ENCODE assay signal across 8 cellular contexts in the genomic region with DNA sequence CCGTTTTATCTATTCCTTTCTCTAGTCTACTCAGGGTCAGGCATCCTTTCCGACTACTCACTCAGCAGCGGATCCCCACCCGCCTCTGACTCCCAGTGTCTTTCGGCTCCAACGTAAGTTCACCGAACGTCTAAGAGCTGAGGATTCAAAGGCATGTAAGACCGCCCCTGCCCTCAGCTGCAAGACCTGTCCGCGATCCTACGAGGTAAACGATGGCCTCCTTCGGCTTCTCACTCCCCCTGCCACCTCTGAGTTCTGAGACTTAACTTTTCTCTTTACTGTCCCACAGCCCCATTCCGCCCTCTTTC. TPM values are rescaled to one million over a fixed set of nuclear protein-coding genes. Genes with fewer than 3 reads are reported as not detected.
DNase-seq lines count a peak whose midpoint lies in the region; ATAC-seq and TF ChIP-seq lines count a peak whose summit lies in the region.

No MANE protein-coding gene starts in this region.

- H3K4me3 ChIP-seq in BE2C (ENCODE audit: low read depth, low read length) (peak overlapping the region; percentile 96), spleen (peak overlapping the region; percentile 71 to 96 (median 87))

- H3K36me3 ChIP-seq in BE2C (peaks cover 32% of the 10 kb centered on the region), spleen (peaks cover 5 to 45% (median 44%) of the 10 kb centered on the region in 6 donors)

- H3K27ac ChIP-seq in foreskin keratinocyte (peak overlapping the region; percentile 75), spleen (peak overlapping the region; percentile 94 to 98 (median 97))

- H3K9me3 ChIP-seq in BE2C (no peaks in the 10 kb centered on the region), spleen (no peaks in the 10 kb centered on the region)

- intact Hi-C loops in spleen (cut with DNase I; ENCODE audit: low total_unique reads), result no loop called here

- in situ Hi-C loops in SK-MEL-5 (cut with HindIII; ENCODE audit: low pct_unique_long_range_greater_than_20kb, low sequenced_read_pairs), result no loop called here

- ATAC-seq in GM21619 (IDR thresholded peaks at IDR 0.05; ENCODE audit: unreplicated experiment), result peak; percentile 28
- ATAC-seq in foreskin keratinocyte, result peak; percentile 16
- no peak for ATAC-seq in GM21390 (IDR thresholded peaks at IDR 0.05; ENCODE audit: unreplicated experiment)
- ATAC-seq in HG03469 (IDR thresholded peaks at IDR 0.05; ENCODE audit: unreplicated experiment), result no peak

- TF ChIP-seq CTCF in BE2C (IDR thresholded peaks at IDR 0.05; ENCODE audit: low read depth, low read length) (no peak), foreskin keratinocyte (conservative IDR thresholded peaks at IDR 0.05) (no peak), spleen (IDR thresholded peaks at IDR 0.05 in 8 of 11, conservative IDR thresholded peaks at IDR 0.05 in 3 of 11) (no peak)

- 0 to 2% (median 1%) methylated on average over 15 of the region's 15 CpGs for WGBS in spleen, 5 donors

- TF ChIP-seq POLR2A in spleen (IDR thresholded peaks at IDR 0.05), result no peak

- H3K27me3 ChIP-seq in BE2C (no peaks in the 10 kb centered on the region), foreskin keratinocyte (no peaks in the 10 kb centered on the region), spleen (replicated peaks in 1 of 7) (no peaks in the 10 kb centered on the region)

- H3K4me1 ChIP-seq in BE2C (no peaks in the 10 kb centered on the region), foreskin keratinocyte (no peaks in the 10 kb centered on the region), spleen (peaks cover 14 to 67% (median 43%) of the 10 kb centered on the region in 6 donors)

- no peak for DNase-seq in BE2C
- peak; percentile 23 for DNase-seq in SK-MEL-5 (ENCODE audit: low read depth, low spot score)
- no peak for DNase-seq in foreskin keratinocyte
- no peak for DNase-seq in spleen
- no peak for DNase-seq in activated effector memory CD4-positive, alpha-beta T cell treated with Interleukin-2 at 50 U/mL for 16 hours

RNA-seq across cellular contexts. Expression of a gene that starts 0.3 kb away (rescaled TPM):
- polyA plus RNA-seq in BE2C (2012; ENCODE audit: insufficient read depth, insufficient read length, low read depth), result 510 TPM
- 102 and 118 TPM in 2 replicates for total RNA-seq in SK-MEL-5 (2014; rRNA removed; shearing (Covaris generic))
- polyA plus RNA-seq in SK-MEL-5 (2015; cell fraction: cytosol; rRNA removed), result 95.9 and 113 TPM in 2 replicates
- 13.8 and 16.9 TPM in 2 replicates for polyA plus RNA-seq in SK-MEL-5 (2015; cell fraction: nucleus; rRNA removed)
- total RNA-seq in foreskin keratinocyte (70.1 and 73.0 TPM in 2 replicates), spleen (10 to 100 TPM; 37.8 to 80.5 (median 64.0) TPM)
- polyA plus RNA-seq in foreskin keratinocyte (118 and 127 TPM in 2 replicates), spleen (100 to 1,000 TPM in 2 of 3 donors, 10 to 100 TPM in 1; 77.0 to 106 (median 104) TPM)

RNA-seq across cellular contexts. Expression of a gene that starts 23.1 kb away (rescaled TPM):
- polyA plus RNA-seq in BE2C (2012; ENCODE audit: insufficient read depth, insufficient read length, low read depth), result 3.1 TPM
- not detected in 2 replicates for total RNA-seq in SK-MEL-5 (2014; rRNA removed; shearing (Covaris generic))
- polyA plus RNA-seq in SK-MEL-5 (2015; cell fraction: cytosol; rRNA removed), result 0.23 TPM in 1 of 2 replicates, not detected in the other
- polyA plus RNA-seq in SK-MEL-5 (2015; cell fraction: nucleus; rRNA removed), result not detected in 2 replicates
- 0.37 and 0.74 TPM in 2 replicates for total RNA-seq in foreskin keratinocyte
- 0.32 and 0.39 TPM in 2 replicates for polyA plus RNA-seq in foreskin keratinocyte
- 10 to 100 TPM; 14.1 to 31.8 (median 18.5) TPM for total RNA-seq in spleen
- 10 to 100 TPM; 11.5 to 26.5 (median 24.3) TPM for polyA plus RNA-seq in spleen

Comparison
In these comparisons a context has a peak if more than half of its experiments do, and no peak if none do; other contexts are left out.
1. ATAC-seq: peak in GM21619 (single experiment) and foreskin keratinocyte (single experiment); none in GM21390 (single experiment) and HG03469 (single experiment).